8 cellular contexts compared by ENCODE assay signal in the genomic region with DNA sequence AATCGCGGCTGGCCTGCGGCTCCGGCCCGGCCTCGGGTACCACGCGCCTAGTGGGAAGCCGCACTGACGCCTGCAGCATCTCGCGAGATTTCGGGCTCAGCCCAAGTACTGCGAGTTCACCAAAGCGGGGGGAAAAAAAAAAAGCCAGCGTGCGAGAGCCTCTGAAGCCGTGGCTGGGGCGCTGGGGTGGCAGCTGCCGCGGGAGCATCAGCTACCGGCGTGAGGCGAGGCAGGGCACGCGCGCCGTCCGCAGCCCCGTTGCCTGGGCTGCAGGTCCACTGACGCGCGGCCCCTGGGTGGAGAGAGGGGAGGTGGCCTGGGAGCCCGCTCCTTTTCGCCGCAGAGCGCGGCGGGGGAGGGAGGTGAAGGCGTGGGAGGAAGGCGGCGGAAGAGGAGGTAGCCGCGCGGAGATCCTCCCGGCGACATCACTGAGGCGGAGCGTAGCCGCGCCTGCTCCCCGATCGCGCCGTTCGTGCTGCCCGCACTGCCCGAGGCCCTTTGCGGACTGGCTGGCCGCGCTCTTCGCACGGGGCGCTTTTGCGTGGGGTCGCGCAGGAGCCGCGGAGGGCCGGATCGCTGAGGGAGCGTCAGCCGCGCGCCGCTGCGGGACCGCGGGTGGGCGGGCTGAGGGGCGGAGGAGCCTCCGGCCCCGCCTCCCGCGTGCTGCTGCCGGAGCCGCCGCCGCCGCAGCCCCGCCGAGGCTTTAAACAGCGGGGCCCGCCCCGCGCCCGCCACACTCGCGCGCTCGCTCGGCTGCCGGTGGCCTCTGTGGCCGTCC. TPM values are rescaled to one million over a fixed set of nuclear protein-coding genes. Genes with fewer than 3 reads are reported as not detected.
DNase-seq lines count a peak whose midpoint lies in the region; ATAC-seq lines count a peak whose summit lies in the region.

A gene (plus strand): TSS at position 734 of the 778 bp plus-strand sequence. CDS start 189 bp downstream, outside the sequence.

- H3K27ac ChIP-seq in effector memory CD4-positive, alpha-beta T cell (ENCODE audit: insufficient read depth, low read length, poor library complexity, severe bottlenecking) = peak within 1 kb of the TSS; percentile 86

- CTCF ChIA-PET in activated CD8-positive, alpha-beta memory T cell treated with anti-CD3 and anti-CD28 coated beads for 36 hours (lab: Charles Lee) = interaction anchor here (0.7 to 1.2 kb wide), 2 partner anchors 41 to 1303 kb away, joined by 3 read pairs; no protein-coding TSS in a partner anchor

- peak within 1 kb of the TSS; percentile 91 for H3K4me3 ChIP-seq in effector memory CD4-positive, alpha-beta T cell (ENCODE audit: insufficient read depth, low read depth, low read length, poor library complexity, severe bottlenecking)

- peaks cover 20% of the 10 kb centered on the region for H3K4me1 ChIP-seq in effector memory CD4-positive, alpha-beta T cell (ENCODE audit: control insufficient read depth, insufficient read depth, low read length, poor library complexity, severe bottlenecking)

- no peaks in the 10 kb centered on the region for H3K9me3 ChIP-seq in effector memory CD4-positive, alpha-beta T cell (ENCODE audit: control insufficient read depth, low read length)

- ATAC-seq in GM19468 (IDR thresholded peaks at IDR 0.05; ENCODE audit: extremely low read depth, unreplicated experiment) = peak; percentile 51

- POLR2A ChIA-PET in activated CD8-positive, alpha-beta memory T cell treated with anti-CD3 and anti-CD28 coated beads for 36 hours (lab: Charles Lee) = interaction anchor here (0.6 to 1.1 kb wide), 3 partner anchors 15 to 297 kb away, joined by 3 to 4 read pairs (median 3); no protein-coding TSS in a partner anchor

- DNase-seq in CMK (ENCODE audit: low read depth) (peak; percentile 65), HS-27A (ENCODE audit: low read depth) (peak; percentile 80), medulla oblongata (ENCODE audit: extremely low spot score) (peak; percentile 95)
- DNase-seq in NK-92 treated with Interleukin-12 subunit alpha and Interleukin-12 subunit beta, amount 100 ng/mL, for 24 hours (lab: John Stamatoyannopoulos, UW) = peak; percentile 79
- peak; percentile 85 to 90 (median 87) for DNase-seq in effector memory CD4-positive, alpha-beta T cell
- peak; percentile 73 to 85 (median 79) for DNase-seq in stimulated activated CD4-positive, alpha-beta T cell treated with anti-CD3 and anti-CD28 coated beads, TNF-alpha, amount 100 ng/mL, for 48 hours (ENCODE audit: low read depth in 3 of 3)

- H3K27me3 ChIP-seq in effector memory CD4-positive, alpha-beta T cell (replicated peaks; ENCODE audit: control insufficient read depth, insufficient read depth, low read length, poor library complexity, severe bottlenecking) = no peaks in the 10 kb centered on the region

- H3K36me3 ChIP-seq in effector memory CD4-positive, alpha-beta T cell (ENCODE audit: control insufficient read depth, insufficient read depth, low read length) = no peaks in the 10 kb centered on the region

RNA-seq across cellular contexts. Expression of the gene that starts here (rescaled TPM):
- 10 to 100 TPM; 18.1 to 22.7 TPM for total RNA-seq in activated CD8-positive, alpha-beta memory T cell treated with anti-CD3 and anti-CD28 coated beads for 36 hours

Comparison
In these comparisons a context has a peak if more than half of its experiments do, and no peak if none do; other contexts are left out.
1. Peak in every context shown above with its lines: DNase-seq, ATAC-seq, H3K4me3 ChIP-seq and H3K27ac ChIP-seq.